ENCODE assay signal across 8 cellular contexts in the genomic region with DNA sequence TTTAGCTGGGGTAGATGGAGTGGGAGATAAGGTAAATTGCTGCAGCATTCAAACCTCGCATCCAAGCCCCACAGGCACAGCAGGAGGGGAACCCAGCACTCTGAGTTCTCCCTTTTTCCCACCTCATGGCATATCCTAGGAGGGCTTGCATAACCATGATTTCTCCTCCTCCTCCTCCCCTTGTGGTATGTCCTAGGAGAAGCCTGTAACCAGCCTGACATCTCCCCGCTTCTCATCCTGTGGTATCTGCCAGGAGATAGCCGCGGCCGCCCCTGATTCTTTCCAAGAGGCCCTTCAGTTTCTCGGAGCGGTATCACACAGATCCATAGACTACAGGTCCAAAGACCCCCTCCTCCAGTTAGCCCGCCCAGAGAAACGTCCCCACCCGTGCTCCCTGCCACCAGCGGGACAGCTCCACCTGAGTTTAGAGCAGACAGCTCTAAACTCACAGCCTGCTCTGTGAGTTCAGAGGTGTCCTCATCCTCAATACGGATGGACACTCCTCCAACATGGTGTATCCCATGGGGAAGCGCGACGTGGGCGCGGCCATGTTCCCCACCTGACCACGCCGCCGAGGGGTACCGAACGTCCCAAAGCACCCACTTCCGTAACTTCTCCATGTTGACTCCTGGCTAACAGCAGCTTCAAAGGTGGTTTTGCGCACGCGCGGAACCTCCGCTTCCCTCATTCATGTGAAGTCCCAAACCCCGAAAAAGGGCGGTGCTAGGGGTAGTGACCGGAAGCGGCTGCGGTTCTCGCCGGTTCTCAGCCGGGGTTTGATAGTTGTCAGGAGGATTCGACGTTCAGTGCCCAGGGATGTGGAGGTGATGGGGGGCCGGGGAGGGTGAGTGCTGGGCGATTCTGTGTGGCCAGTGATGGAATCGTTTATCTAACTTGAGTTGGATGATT. TPM values are rescaled to one million over a fixed set of nuclear protein-coding genes. Genes with fewer than 3 reads are reported as not detected.
DNase-seq lines count a peak whose midpoint lies in the region; ATAC-seq and TF ChIP-seq lines count a peak whose summit lies in the region.

Gene ZNF81 (plus strand): TSS at position 739 of the 909 bp plus-strand sequence. CDS start 9,366 bp downstream, outside the sequence.

- WGBS in heart right ventricle, 2 donors = 0 to 1% methylated on average over 39 to 41 of the region's 41 CpGs
- WGBS in upper lobe of left lung, 2 donors = 5 to 42% methylated on average over 9 to 41 of the region's 41 CpGs

- DNase-seq in NCI-H146 treated with DMSO at 0.1 percent for 48 hours (lab: John Stamatoyannopoulos, UW; ENCODE audit: unreplicated experiment) (peak; percentile 89), T-helper 1 cell (peak; percentile 81 to 92 (median 82)), amniotic stem cell (lab: John Stamatoyannopoulos, UW) (peak; percentile 91), heart right ventricle (peak; percentile 95 to 96), posterior cingulate gyrus (peak; percentile 86 to 99 (median 91)), upper lobe of left lung (peak; percentile 92 to 97)

- H3K4me1 ChIP-seq in heart right ventricle (peaks cover 0 to 19% (median 6%) of the 10 kb centered on the region in 9 donors), upper lobe of left lung (peaks cover 0 to 6% (median 2%) of the 10 kb centered on the region in 4 donors)

- H3K27me3 ChIP-seq in heart right ventricle (no peaks in the 10 kb centered on the region), upper lobe of left lung (no peaks in the 10 kb centered on the region)

- H3K4me3 ChIP-seq in heart right ventricle (peak within 1 kb of the TSS; percentile 38 to 69 (median 58)), upper lobe of left lung (peak within 1 kb of the TSS; percentile 20 to 71 (median 54))

- ATAC-seq in HG02884 (IDR thresholded peaks at IDR 0.05; ENCODE audit: unreplicated experiment) = peak; percentile 94
- ATAC-seq in heart right ventricle = peak; percentile 98 to 100 (median 99)
- ATAC-seq in upper lobe of left lung (ENCODE audit: low FRiP score in 2 of 2) = peak; percentile 98 to 99

- TF ChIP-seq POLR2A in GM15510 (IDR thresholded peaks at IDR 0.05; ENCODE audit: borderline replicate concordance, extremely low read depth, insufficient read length) = peak; percentile 55
- peak in 2 of 4 donors; percentile 27 to 54 for TF ChIP-seq POLR2A in upper lobe of left lung (IDR thresholded peaks at IDR 0.05)

- intact Hi-C loops in heart right ventricle (cut with DNase I) (loop anchor here in 8 of 10 donors (5.0 to 10.0 kb wide), 5 partner anchors 182 to 354 kb away; partner anchors contain the start of genes ELK1 (in 2 of the 8), UXT (in 2 of the 8) and ZNF41 (in 1 of the 8)), posterior cingulate gyrus (cut with DNase I) (no loop called here)

- no peak for TF ChIP-seq CTCF in heart right ventricle (IDR thresholded peaks at IDR 0.05)
- TF ChIP-seq CTCF in upper lobe of left lung (IDR thresholded peaks at IDR 0.05) = no peak

- H3K36me3 ChIP-seq in heart right ventricle = no peaks in the 10 kb centered on the region
- H3K36me3 ChIP-seq in upper lobe of left lung = no peaks in the 10 kb centered on the region

- H3K27ac ChIP-seq in heart right ventricle (peak within 1 kb of the TSS in 9 of 10 donors; percentile 39 to 82 (median 75)), upper lobe of left lung (peak within 1 kb of the TSS; percentile 30 to 75 (median 56))

- no peak for TF ChIP-seq EP300 in upper lobe of left lung (IDR thresholded peaks at IDR 0.05)

- H3K9me3 ChIP-seq in heart right ventricle (no peaks in the 10 kb centered on the region), upper lobe of left lung (no peaks in the 10 kb centered on the region)

RNA-seq across cellular contexts. Expression of gene ZNF81, which starts in this region (rescaled TPM):
- total RNA-seq in heart right ventricle = 10 to 100 TPM in 1 of 10 donors, 1 to 10 TPM in 9; 4.1 to 10.1 (median 7.3) TPM
- 1 to 10 TPM; 1.8 to 2.3 TPM for polyA plus RNA-seq in heart right ventricle
- total RNA-seq in upper lobe of left lung = 10 to 100 TPM in 2 of 6 donors, 1 to 10 TPM in 4; 3.2 to 22.0 (median 9.0) TPM

Comparison
In these comparisons a context has a peak if more than half of its experiments do, and no peak if none do; other contexts are left out.
1. Peak in every context shown above with its lines: DNase-seq, ATAC-seq, H3K4me3 ChIP-seq and H3K27ac ChIP-seq.